In the genomic region with DNA sequence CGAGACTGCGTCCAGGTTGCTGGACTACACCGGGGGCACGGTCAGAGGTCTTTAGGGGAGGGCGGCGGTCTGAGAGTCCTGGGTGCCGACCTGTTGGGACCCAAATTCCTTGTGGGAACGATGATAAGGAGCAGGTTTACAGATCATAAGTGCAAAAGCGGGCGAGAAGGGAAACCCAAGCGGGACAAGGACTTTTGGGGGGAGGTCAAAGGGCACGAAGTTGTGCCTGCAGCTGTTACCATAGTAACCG, we compare ENCODE assay signal across 2 cellular contexts.
TF ChIP-seq lines count a peak whose summit lies in the region.

No MANE protein-coding gene starts in this region.

TF ChIP-seq in SK-N-SH, 30 proteins besides CTCF, POLR2A, EP300 and RAD21 (continued from another document):
- TF ChIP-seq ZBTB33 (IDR thresholded peaks at IDR 0.05; ENCODE audit: borderline replicate concordance, low read depth) (no peak), GATA2 (CRISPR knock-in tag; IDR thresholded peaks at IDR 0.05) (no peak), ELF1 (IDR thresholded peaks at IDR 0.05) (no peak), RFX5 (IDR thresholded peaks at IDR 0.05; ENCODE audit: low read length) (no peak), MEF2A (IDR thresholded peaks at IDR 0.05; ENCODE audit: borderline replicate concordance, low read depth) (no peak)
- TF ChIP-seq, protein P1, sequence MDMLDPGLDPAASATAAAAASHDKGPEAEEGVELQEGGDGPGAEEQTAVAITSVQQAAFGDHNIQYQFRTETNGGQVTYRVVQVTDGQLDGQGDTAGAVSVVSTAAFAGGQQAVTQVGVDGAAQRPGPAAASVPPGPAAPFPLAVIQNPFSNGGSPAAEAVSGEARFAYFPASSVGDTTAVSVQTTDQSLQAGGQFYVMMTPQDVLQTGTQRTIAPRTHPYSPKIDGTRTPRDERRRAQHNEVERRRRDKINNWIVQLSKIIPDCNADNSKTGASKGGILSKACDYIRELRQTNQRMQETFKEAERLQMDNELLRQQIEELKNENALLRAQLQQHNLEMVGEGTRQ (IDR thresholded peaks at IDR 0.05; ENCODE audit: borderline replicate concordance, low read depth, low read length) = no peak
- TF ChIP-seq, protein P2, sequence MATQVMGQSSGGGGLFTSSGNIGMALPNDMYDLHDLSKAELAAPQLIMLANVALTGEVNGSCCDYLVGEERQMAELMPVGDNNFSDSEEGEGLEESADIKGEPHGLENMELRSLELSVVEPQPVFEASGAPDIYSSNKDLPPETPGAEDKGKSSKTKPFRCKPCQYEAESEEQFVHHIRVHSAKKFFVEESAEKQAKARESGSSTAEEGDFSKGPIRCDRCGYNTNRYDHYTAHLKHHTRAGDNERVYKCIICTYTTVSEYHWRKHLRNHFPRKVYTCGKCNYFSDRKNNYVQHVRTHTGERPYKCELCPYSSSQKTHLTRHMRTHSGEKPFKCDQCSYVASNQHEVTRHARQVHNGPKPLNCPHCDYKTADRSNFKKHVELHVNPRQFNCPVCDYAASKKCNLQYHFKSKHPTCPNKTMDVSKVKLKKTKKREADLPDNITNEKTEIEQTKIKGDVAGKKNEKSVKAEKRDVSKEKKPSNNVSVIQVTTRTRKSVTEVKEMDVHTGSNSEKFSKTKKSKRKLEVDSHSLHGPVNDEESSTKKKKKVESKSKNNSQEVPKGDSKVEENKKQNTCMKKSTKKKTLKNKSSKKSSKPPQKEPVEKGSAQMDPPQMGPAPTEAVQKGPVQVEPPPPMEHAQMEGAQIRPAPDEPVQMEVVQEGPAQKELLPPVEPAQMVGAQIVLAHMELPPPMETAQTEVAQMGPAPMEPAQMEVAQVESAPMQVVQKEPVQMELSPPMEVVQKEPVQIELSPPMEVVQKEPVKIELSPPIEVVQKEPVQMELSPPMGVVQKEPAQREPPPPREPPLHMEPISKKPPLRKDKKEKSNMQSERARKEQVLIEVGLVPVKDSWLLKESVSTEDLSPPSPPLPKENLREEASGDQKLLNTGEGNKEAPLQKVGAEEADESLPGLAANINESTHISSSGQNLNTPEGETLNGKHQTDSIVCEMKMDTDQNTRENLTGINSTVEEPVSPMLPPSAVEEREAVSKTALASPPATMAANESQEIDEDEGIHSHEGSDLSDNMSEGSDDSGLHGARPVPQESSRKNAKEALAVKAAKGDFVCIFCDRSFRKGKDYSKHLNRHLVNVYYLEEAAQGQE (IDR thresholded peaks at IDR 0.05; ENCODE audit: low read depth, low read length) = no peak
- TF ChIP-seq, protein P3, sequence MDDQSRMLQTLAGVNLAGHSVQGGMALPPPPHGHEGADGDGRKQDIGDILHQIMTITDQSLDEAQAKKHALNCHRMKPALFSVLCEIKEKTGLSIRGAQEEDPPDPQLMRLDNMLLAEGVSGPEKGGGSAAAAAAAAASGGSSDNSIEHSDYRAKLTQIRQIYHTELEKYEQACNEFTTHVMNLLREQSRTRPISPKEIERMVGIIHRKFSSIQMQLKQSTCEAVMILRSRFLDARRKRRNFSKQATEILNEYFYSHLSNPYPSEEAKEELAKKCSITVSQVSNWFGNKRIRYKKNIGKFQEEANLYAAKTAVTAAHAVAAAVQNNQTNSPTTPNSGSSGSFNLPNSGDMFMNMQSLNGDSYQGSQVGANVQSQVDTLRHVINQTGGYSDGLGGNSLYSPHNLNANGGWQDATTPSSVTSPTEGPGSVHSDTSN (IDR thresholded peaks at IDR 0.05) = no peak

TF ChIP-seq in SK-N-SH treated with all-trans-retinoic acid at 6 μM for 48 hours, 23 proteins besides CTCF, POLR2A, EP300 and RAD21 (continued from another document):
- TF ChIP-seq, protein P4, sequence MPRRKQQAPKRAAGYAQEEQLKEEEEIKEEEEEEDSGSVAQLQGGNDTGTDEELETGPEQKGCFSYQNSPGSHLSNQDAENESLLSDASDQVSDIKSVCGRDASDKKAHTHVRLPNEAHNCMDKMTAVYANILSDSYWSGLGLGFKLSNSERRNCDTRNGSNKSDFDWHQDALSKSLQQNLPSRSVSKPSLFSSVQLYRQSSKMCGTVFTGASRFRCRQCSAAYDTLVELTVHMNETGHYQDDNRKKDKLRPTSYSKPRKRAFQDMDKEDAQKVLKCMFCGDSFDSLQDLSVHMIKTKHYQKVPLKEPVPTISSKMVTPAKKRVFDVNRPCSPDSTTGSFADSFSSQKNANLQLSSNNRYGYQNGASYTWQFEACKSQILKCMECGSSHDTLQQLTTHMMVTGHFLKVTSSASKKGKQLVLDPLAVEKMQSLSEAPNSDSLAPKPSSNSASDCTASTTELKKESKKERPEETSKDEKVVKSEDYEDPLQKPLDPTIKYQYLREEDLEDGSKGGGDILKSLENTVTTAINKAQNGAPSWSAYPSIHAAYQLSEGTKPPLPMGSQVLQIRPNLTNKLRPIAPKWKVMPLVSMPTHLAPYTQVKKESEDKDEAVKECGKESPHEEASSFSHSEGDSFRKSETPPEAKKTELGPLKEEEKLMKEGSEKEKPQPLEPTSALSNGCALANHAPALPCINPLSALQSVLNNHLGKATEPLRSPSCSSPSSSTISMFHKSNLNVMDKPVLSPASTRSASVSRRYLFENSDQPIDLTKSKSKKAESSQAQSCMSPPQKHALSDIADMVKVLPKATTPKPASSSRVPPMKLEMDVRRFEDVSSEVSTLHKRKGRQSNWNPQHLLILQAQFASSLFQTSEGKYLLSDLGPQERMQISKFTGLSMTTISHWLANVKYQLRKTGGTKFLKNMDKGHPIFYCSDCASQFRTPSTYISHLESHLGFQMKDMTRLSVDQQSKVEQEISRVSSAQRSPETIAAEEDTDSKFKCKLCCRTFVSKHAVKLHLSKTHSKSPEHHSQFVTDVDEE (CRISPR knock-in tag; IDR thresholded peaks at IDR 0.05) = no peak
- TF ChIP-seq CSDC2 (CRISPR knock-in tag; IDR thresholded peaks at IDR 0.05) = no peak
- no peak for TF ChIP-seq CREB5 (CRISPR knock-in tag; IDR thresholded peaks at IDR 0.05; ENCODE audit: low read depth)
- TF ChIP-seq ZC3H10 (CRISPR knock-in tag; IDR thresholded peaks at IDR 0.05) = no peak
- TF ChIP-seq TCF4 (CRISPR knock-in tag; IDR thresholded peaks at IDR 0.05; ENCODE audit: borderline replicate concordance) = no peak
- TF ChIP-seq ZNF70 (CRISPR knock-in tag; IDR thresholded peaks at IDR 0.05) = no peak
- no peak for TF ChIP-seq ISL1 (CRISPR knock-in tag; IDR thresholded peaks at IDR 0.05)
